Comparison of ENCODE assay signal across 14 cellular contexts in genomic region chr17:63945851-63946439, GRCh38. TPM values are rescaled to one million over a fixed set of nuclear protein-coding genes. Genes with fewer than 3 reads are reported as not detected.
DNase-seq lines count a peak whose midpoint lies in the region; ATAC-seq, FAIRE-seq and TF ChIP-seq lines count a peak whose summit lies in the region.
"Had no signal": no experiment of that assay in that cellular context is flagged by ENCODE, and none has a peak within 500 bp of the region (broad histone marks: within the 10 kb centered on the region; RNA-seq: fewer than 3 reads in every experiment).

No MANE protein-coding gene starts in this region.

- POLR2A ChIA-PET in GM12878 (lab: Charles Lee) = interaction anchor here (0.8 to 2.5 kb wide), 15 partner anchors 10 to 185 kb away, joined by 3 to 68 read pairs (median 5); partner anchors contain the start of genes CD79B, GH1 and ICAM2

- TF ChIP-seq POLR2A in GM12878 (IDR thresholded peaks at IDR 0.05; ENCODE audit: low read depth, low read length) (no peak), prostate gland (IDR thresholded peaks at IDR 0.05) (no peak)

- intact Hi-C loops in GM12878 (cut with micrococcal nuclease; ENCODE audit: unreplicated experiment) = loop anchor here (1.0 kb wide), 1 partner anchor 27 kb away; no protein-coding TSS in a partner anchor
- intact Hi-C loops in prostate gland (cut with DNase I) = no loop called here

- H3K79me2 ChIP-seq in GM12878 (ENCODE audit: control insufficient read depth, insufficient read depth, low read length) = no peaks in the 10 kb centered on the region

- RAD21 ChIA-PET in GM12878 (lab: Charles Lee; ENCODE audit: unreplicated experiment) = interaction anchor here (0.6 to 3.1 kb wide), 29 partner anchors 9 to 333 kb away, joined by 3 to 288 read pairs (median 5); partner anchors contain the start of genes CD79B, CSHL1, ERN1 and GH1

- no peak for TF ChIP-seq EP300 in GM12878 (IDR thresholded peaks at IDR 0.05; ENCODE audit: borderline replicate concordance in 1 of 2, control insufficient read depth in 1 of 2, low read depth in 2 of 2, low read length in 2 of 2)

- H2AFZ ChIP-seq in GM12878 (ENCODE audit: control insufficient read depth, low read depth, low read length) = peak overlapping the region; percentile 98

- no peaks in the 10 kb centered on the region for H3K27me3 ChIP-seq in BLaER1 treated with 17β-estradiol and CSF1 and Interleukin-3, amounts not matched to agents 10 nM and 100 nM
- H3K27me3 ChIP-seq in GM12878 (replicated peaks in 1 of 2; ENCODE audit: control insufficient read depth in 2 of 2, insufficient read depth in 2 of 2, low read length in 1 of 2) (no peaks in the 10 kb centered on the region), prostate gland (replicated peaks; ENCODE audit: insufficient read depth) (no peaks in the 10 kb centered on the region)
- H3K27me3 ChIP-seq: body of pancreas had no signal

- H3K9me3 ChIP-seq in BLaER1 treated with 17β-estradiol and CSF1 and Interleukin-3, amounts not matched to agents 10 nM and 100 nM (replicated peaks in 1 of 11) = peaks cover 0 to 11% (median 0%) of the 10 kb centered on the region in 11 experiments; a peak in 3 of 22 replicates
- H3K9me3 ChIP-seq in GM12878 (replicated peaks; ENCODE audit: control insufficient read depth, insufficient read depth, low read length) (no peaks in the 10 kb centered on the region; the same call in 2 of the 3 replicates), prostate gland (no peaks in the 10 kb centered on the region)
- H3K9me3 ChIP-seq: body of pancreas had no signal

- H3K27ac ChIP-seq in BLaER1 treated with 17β-estradiol and CSF1 and Interleukin-3, amounts not matched to agents 10 nM and 100 nM = peak overlapping the region in 9 of 11 experiments; percentile 44 to 73 (median 65); a peak in 16 of 22 replicates
- H3K27ac ChIP-seq in GM12878 (ENCODE audit: control insufficient read depth, insufficient read depth) = peak overlapping the region; percentile 86
- H3K27ac ChIP-seq in prostate gland = no peak overlapping the region
- H3K27ac ChIP-seq: body of pancreas had no signal

- H3K4me2 ChIP-seq in BLaER1 treated with 17β-estradiol and CSF1 and Interleukin-3, amounts not matched to agents 10 nM and 100 nM = peak overlapping the region; percentile 80 to 100 (median 92)
- peak overlapping the region; percentile 89 for H3K4me2 ChIP-seq in GM12878 (ENCODE audit: control insufficient read depth, insufficient read depth)

- H3K4me1 ChIP-seq in BLaER1 treated with 17β-estradiol and CSF1 and Interleukin-3, amounts not matched to agents 10 nM and 100 nM = peaks cover 11 to 69% (median 64%) of the 10 kb centered on the region in 10 experiments
- H3K4me1 ChIP-seq in GM12878 (ENCODE audit: control insufficient read depth, insufficient read depth, low read length) (peaks cover 18% of the 10 kb centered on the region), prostate gland (replicated peaks) (no peaks in the 10 kb centered on the region)
- H3K4me1 ChIP-seq: body of pancreas had no signal

- CTCF ChIA-PET in GM12878 (lab: Yijun Ruan, JAX) = interaction anchor here (0.5 to 3.1 kb wide), 46 partner anchors 9 to 503 kb away, joined by 3 to 481 read pairs (median 6); partner anchors contain the start of genes CD79B, CSHL1, ERN1 and GH1

- H4K20me1 ChIP-seq in BLaER1 treated with 17β-estradiol and CSF1 and Interleukin-3, amounts not matched to agents 10 nM and 100 nM = no peaks in the 10 kb centered on the region
- no peaks in the 10 kb centered on the region for H4K20me1 ChIP-seq in GM12878 (ENCODE audit: control insufficient read depth, insufficient read depth)

- TF ChIP-seq RAD21 in GM12878 (IDR thresholded peaks at IDR 0.05; ENCODE audit: insufficient read depth, low read depth, low read length) = no peak

- SMC1A ChIA-PET in GM12878 (lab: Charles Lee; ENCODE audit: uncharacterized antibody, unreplicated experiment) = interaction anchor here (0.6 to 3.1 kb wide), 25 partner anchors 9 to 191 kb away, joined by 3 to 248 read pairs (median 5); partner anchors contain the start of genes CD79B, CSHL1, GH1 and ICAM2

- DNase-seq in GM12878 (ENCODE audit: low read depth, low spot score) = no peak
- DNase-seq in NCI-H146 treated with DMSO at 0.1 percent for 48 hours (lab: John Stamatoyannopoulos, UW; ENCODE audit: unreplicated experiment) = no peak
- DNase-seq in prostate gland (ENCODE audit: low spot score) = no peak
- no peak for DNase-seq in AML-193 (lab: John Stamatoyannopoulos, UW)
- DNase-seq in NCI-H2171 (lab: John Stamatoyannopoulos, UW) = no peak
- DNase-seq: HCEC 1CT had no signal

- peak overlapping the region in 9 of 11 experiments; percentile 4 to 66 (median 50); a peak in 16 of 22 replicates for H3K9ac ChIP-seq in BLaER1 treated with 17β-estradiol and CSF1 and Interleukin-3, amounts not matched to agents 10 nM and 100 nM
- H3K9ac ChIP-seq in GM12878 (ENCODE audit: control insufficient read depth, insufficient read depth, low read length) = peak overlapping the region; percentile 60

- 2% methylated on average over 6 of the region's 6 CpGs for WGBS in GM12878 (ENCODE audit: insufficient coverage, insufficient replicate concordance, low lambda C conversion rate, missing lambda C conversion rate)
- 76% methylated on average over 6 of the region's 6 CpGs for whole genome bisulfite sequencing in prostate gland

- in situ Hi-C loops in GM12878 (cut with MboI) = no loop called here

- TF ChIP-seq CTCF in GM12878 (IDR thresholded peaks at IDR 0.05 in 2 of 3, conservative IDR thresholded peaks at IDR 0.05 in 1 of 3; ENCODE audit: control insufficient read depth in 2 of 3, extremely low read depth in 1 of 3, insufficient read depth in 1 of 3, low read depth in 3 of 3, low read length in 3 of 3) = peak in 1 of 3 experiments; percentile 18; a peak in 1 of 6 replicates
- no peak for TF ChIP-seq CTCF in prostate gland (IDR thresholded peaks at IDR 0.05)

- ATAC-seq in GM18861 (IDR thresholded peaks at IDR 0.05; ENCODE audit: unreplicated experiment) (peak; percentile 52), HG03432 (IDR thresholded peaks at IDR 0.05; ENCODE audit: unreplicated experiment) (peak; percentile 4), GM12878 (peak; percentile 64)

- no peaks in the 10 kb centered on the region for H3K36me3 ChIP-seq in BLaER1 treated with 17β-estradiol and CSF1 and Interleukin-3, amounts not matched to agents 10 nM and 100 nM
- H3K36me3 ChIP-seq in GM12878 (ENCODE audit: control insufficient read depth in 2 of 2, insufficient read depth in 2 of 2, low read length in 1 of 2) (no peaks in the 10 kb centered on the region), prostate gland (no peaks in the 10 kb centered on the region)

- BruUV-seq in GM12878 (replicated peaks; lab: Mats Ljungman, UMichigan) = no TSS peak

- peak overlapping the region in 5 of 10 experiments; percentile 12 to 46 (median 31); a peak in 5 of 20 replicates for H3K4me3 ChIP-seq in BLaER1 treated with 17β-estradiol and CSF1 and Interleukin-3, amounts not matched to agents 10 nM and 100 nM
- H3K4me3 ChIP-seq in GM12878 (no peak overlapping the region), prostate gland (no peak overlapping the region)
- H3K4me3 ChIP-seq: body of pancreas had no signal

- FAIRE-seq in GM12878 (lab: Jason Lieb, UNC) = peak; percentile 41

RNA-seq across cellular contexts. Expression of gene CD79B, which starts 13.8 kb away (rescaled TPM):
- 85.7 and 88.0 TPM in 2 replicates for total RNA-seq in GM12878 (2013; cell fraction: nucleolus; rRNA removed)
- total RNA-seq in GM12878 (2014; rRNA removed) = 95.9 and 99.0 TPM in 2 replicates
- total RNA-seq in GM12878 (2014; rRNA removed; fragmentation: Illumina TruSeq; extraction: Trizol) = 59.0 and 63.4 TPM in 2 replicates
- 102 and 113 TPM in 2 replicates for total RNA-seq in GM12878 (2021)
- polyA plus RNA-seq in GM12878 (2011; ENCODE audit: low read depth) = 31.4 TPM
- 82.8 and 148 TPM in 2 replicates for polyA plus RNA-seq in GM12878 (2011; rRNA removed)
- 165 and 226 TPM in 2 replicates for polyA plus RNA-seq in GM12878 (2011; cell fraction: cytosol; rRNA removed)
- polyA plus RNA-seq in GM12878 (2011; cell fraction: nucleus; rRNA removed) = 146 and 158 TPM in 2 replicates
- 69.4 and 81.8 TPM in 2 replicates for polyA plus RNA-seq in GM12878 (2012)
- polyA plus RNA-seq in GM12878 (2014; fragmentation: Illumina TruSeq; extraction: Trizol) = 52.1 and 60.2 TPM in 2 replicates
- polyA plus RNA-seq in GM12878 (2014; fragmentation: Nextera tagmentation; extraction: Ambion mirVana) = 10 to 100 TPM; 17.5 to 48.8 TPM
- polyA plus RNA-seq in GM12878 (2014; rRNA removed) = 91.4 and 98.4 TPM in 2 replicates
- polyA plus RNA-seq in GM12878 (2016; fragmentation: Nextera tagmentation; extraction: Ambion mirVana) = 10 to 100 TPM; 77.5 to 80.6 TPM
- 126 and 145 TPM in 2 replicates for polyA minus RNA-seq in GM12878 (2011; rRNA and poly(A)+ RNA removed)
- 27.8 and 33.7 TPM in 2 replicates for polyA minus RNA-seq in GM12878 (2011; cell fraction: cytosol; rRNA and poly(A)+ RNA removed)
- polyA minus RNA-seq in GM12878 (2011; cell fraction: nucleus; rRNA and poly(A)+ RNA removed) = 86.2 and 114 TPM in 2 replicates
- total RNA-seq in prostate gland = 1 to 10 TPM; 1.6 to 2.2 TPM
- total RNA-seq: body of pancreas had no signal

RNA-seq across cellular contexts. Expression of gene SCN4A, which starts 26.8 kb away (rescaled TPM):
- 0.17 and 0.25 TPM in 2 replicates for total RNA-seq in GM12878 (2013; cell fraction: nucleolus; rRNA removed)
- 0.05 and 0.06 TPM in 2 replicates for total RNA-seq in GM12878 (2014; rRNA removed)
- under 0.01 and 0.14 TPM in 2 replicates for total RNA-seq in GM12878 (2014; rRNA removed; fragmentation: Illumina TruSeq; extraction: Trizol)
- total RNA-seq in GM12878 (2021) = 0.03 and 0.08 TPM in 2 replicates
- polyA plus RNA-seq in GM12878 (2011; ENCODE audit: low read depth) = 0.05 TPM
- polyA plus RNA-seq in GM12878 (2011; rRNA removed) = 0.12 and 0.15 TPM in 2 replicates
- polyA plus RNA-seq in GM12878 (2011; cell fraction: cytosol; rRNA removed) = 0.20 and 0.22 TPM in 2 replicates
- polyA plus RNA-seq in GM12878 (2011; cell fraction: nucleus; rRNA removed) = 0.56 and 0.69 TPM in 2 replicates
- 0.12 and 0.13 TPM in 2 replicates for polyA plus RNA-seq in GM12878 (2012)
- polyA plus RNA-seq in GM12878 (2014; fragmentation: Illumina TruSeq; extraction: Trizol) = 0.06 and 0.11 TPM in 2 replicates
- not detected for polyA plus RNA-seq in GM12878 (2014; fragmentation: Nextera tagmentation; extraction: Ambion mirVana)
- polyA plus RNA-seq in GM12878 (2014; rRNA removed) = 0.05 and 0.08 TPM in 2 replicates
- not detected for polyA plus RNA-seq in GM12878 (2016; fragmentation: Nextera tagmentation; extraction: Ambion mirVana)
- polyA minus RNA-seq in GM12878 (2011; rRNA and poly(A)+ RNA removed) = 0.66 and 0.77 TPM in 2 replicates
- polyA minus RNA-seq in GM12878 (2011; cell fraction: cytosol; rRNA and poly(A)+ RNA removed) = 0.53 TPM in 1 of 2 replicates, not detected in the other
- polyA minus RNA-seq in GM12878 (2011; cell fraction: nucleus; rRNA and poly(A)+ RNA removed) = 0.38 and 0.60 TPM in 2 replicates
- total RNA-seq in prostate gland = under 1 TPM; 0.23 TPM

RNA-seq across cellular contexts. Expression of gene GH1, which starts 27.3 kb away (rescaled TPM):
- 1.2 TPM in 1 of 2 replicates, not detected in the other for total RNA-seq in GM12878 (2013; cell fraction: nucleolus; rRNA removed)
- total RNA-seq in GM12878 (2014; rRNA removed) (not detected in 2 replicates), GM12878 (2014; rRNA removed; fragmentation: Illumina TruSeq; extraction: Trizol) (not detected in 2 replicates), GM12878 (2021) (not detected in 2 replicates), prostate gland (not detected)
- not detected for polyA plus RNA-seq in GM12878 (2011; ENCODE audit: low read depth)
- polyA plus RNA-seq in GM12878 (2011; rRNA removed) (0.27 and 0.42 TPM in 2 replicates), GM12878 (2014; fragmentation: Illumina TruSeq; extraction: Trizol) (not detected in 2 replicates), GM12878 (2014; fragmentation: Nextera tagmentation; extraction: Ambion mirVana) (under 1 TPM in 1 of 2 experiments, not detected in 1; 0.13 TPM), GM12878 (2014; rRNA removed) (not detected in 2 replicates), GM12878 (2016; fragmentation: Nextera tagmentation; extraction: Ambion mirVana) (not detected)
- not detected in 2 replicates for polyA plus RNA-seq in GM12878 (2011; cell fraction: cytosol; rRNA removed)
- polyA plus RNA-seq in GM12878 (2011; cell fraction: nucleus; rRNA removed) = 0.50 and 0.72 TPM in 2 replicates
- polyA plus RNA-seq in GM12878 (2012) = 1.0 and 1.2 TPM in 2 replicates
- not detected in 2 replicates for polyA minus RNA-seq in GM12878 (2011; rRNA and poly(A)+ RNA removed)
- not detected in 2 replicates for polyA minus RNA-seq in GM12878 (2011; cell fraction: cytosol; rRNA and poly(A)+ RNA removed)
- polyA minus RNA-seq in GM12878 (2011; cell fraction: nucleus; rRNA and poly(A)+ RNA removed) = not detected in 2 replicates
- total RNA-seq: activated T-cell treated with anti-CD3 and anti-CD28 coated beads, Interleukin-2, amount 50 U/mL, for 72 hours; body of pancreas; endodermal cell; left colon; neural crest cell had no signal

RNA-seq across cellular contexts. Expression of gene CSHL1, which starts 34.9 kb away (rescaled TPM):
- not detected in 2 replicates for total RNA-seq in GM12878 (2013; cell fraction: nucleolus; rRNA removed)
- total RNA-seq in GM12878 (2014; rRNA removed) (not detected in 2 replicates), GM12878 (2014; rRNA removed; fragmentation: Illumina TruSeq; extraction: Trizol) (not detected in 2 replicates), GM12878 (2021) (not detected in 2 replicates), prostate gland (under 1 TPM in 1 of 2 donors, not detected in 1; 0.34 TPM)
- polyA plus RNA-seq in GM12878 (2011; ENCODE audit: low read depth) = not detected
- polyA plus RNA-seq in GM12878 (2011; rRNA removed) (not detected in 2 replicates), GM12878 (2014; fragmentation: Illumina TruSeq; extraction: Trizol) (not detected in 2 replicates), GM12878 (2014; fragmentation: Nextera tagmentation; extraction: Ambion mirVana) (not detected), GM12878 (2014; rRNA removed) (not detected in 2 replicates), GM12878 (2016; fragmentation: Nextera tagmentation; extraction: Ambion mirVana) (not detected)
- polyA plus RNA-seq in GM12878 (2011; cell fraction: cytosol; rRNA removed) = not detected in 2 replicates
- polyA plus RNA-seq in GM12878 (2011; cell fraction: nucleus; rRNA removed) = not detected in 2 replicates
- not detected in 2 replicates for polyA plus RNA-seq in GM12878 (2012)
- not detected in 2 replicates for polyA minus RNA-seq in GM12878 (2011; rRNA and poly(A)+ RNA removed)
- not detected in 2 replicates for polyA minus RNA-seq in GM12878 (2011; cell fraction: cytosol; rRNA and poly(A)+ RNA removed)
- polyA minus RNA-seq in GM12878 (2011; cell fraction: nucleus; rRNA and poly(A)+ RNA removed) = not detected in 2 replicates
- total RNA-seq: activated T-cell treated with anti-CD3 and anti-CD28 coated beads, Interleukin-2, amount 50 U/mL, for 72 hours; body of pancreas; endodermal cell; left colon; neural crest cell had no signal

RNA-seq across cellular contexts. Expression of gene CSH1, which starts 49.6 kb away (rescaled TPM):
- not detected in 2 replicates for total RNA-seq in GM12878 (2013; cell fraction: nucleolus; rRNA removed)
- total RNA-seq in GM12878 (2014; rRNA removed) = not detected in 2 replicates
- not detected in 2 replicates for total RNA-seq in GM12878 (2014; rRNA removed; fragmentation: Illumina TruSeq; extraction: Trizol)
- not detected in 2 replicates for total RNA-seq in GM12878 (2021)
- not detected for polyA plus RNA-seq in GM12878 (2011; ENCODE audit: low read depth)
- polyA plus RNA-seq in GM12878 (2011; rRNA removed) = not detected in 2 replicates
- not detected in 2 replicates for polyA plus RNA-seq in GM12878 (2011; cell fraction: cytosol; rRNA removed)
- not detected in 2 replicates for polyA plus RNA-seq in GM12878 (2011; cell fraction: nucleus; rRNA removed)
- not detected in 2 replicates for polyA plus RNA-seq in GM12878 (2012)
- polyA plus RNA-seq in GM12878 (2014; fragmentation: Illumina TruSeq; extraction: Trizol) = not detected in 2 replicates
- not detected for polyA plus RNA-seq in GM12878 (2014; fragmentation: Nextera tagmentation; extraction: Ambion mirVana)
- not detected in 2 replicates for polyA plus RNA-seq in GM12878 (2014; rRNA removed)
- polyA plus RNA-seq in GM12878 (2016; fragmentation: Nextera tagmentation; extraction: Ambion mirVana) = not detected
- polyA minus RNA-seq in GM12878 (2011; rRNA and poly(A)+ RNA removed) = not detected in 2 replicates
- not detected in 2 replicates for polyA minus RNA-seq in GM12878 (2011; cell fraction: cytosol; rRNA and poly(A)+ RNA removed)
- not detected in 2 replicates for polyA minus RNA-seq in GM12878 (2011; cell fraction: nucleus; rRNA and poly(A)+ RNA removed)
- total RNA-seq in prostate gland = not detected
- total RNA-seq: activated T-cell treated with anti-CD3 and anti-CD28 coated beads, Interleukin-2, amount 50 U/mL, for 72 hours; body of pancreas; left colon; neural crest cell had no signal

Comparison
In these comparisons a context has a peak if more than half of its experiments do, and no peak if none do; other contexts are left out.
1. H3K27ac ChIP-seq: peak in BLaER1 treated with 17β-estradiol and CSF1 and Interleukin-3, amounts not matched to agents 10 nM and 100 nM (9 of 11) and GM12878 (single experiment); none in prostate gland (0 of 2).
2. ATAC-seq: peak in every context shown above with its lines; median percentile 64 in GM12878; 52 in GM18861; 4 in HG03432.
3. RNA of gene CD79B, which starts 13.8 kb away (total RNA-seq): 59.0 to 113 TPM in GM12878; 1.6 to 2.2 TPM in prostate gland; every median in the first group is over 10 times any median in the second.